8 cellular contexts compared by ENCODE assay signal in the genomic region with DNA sequence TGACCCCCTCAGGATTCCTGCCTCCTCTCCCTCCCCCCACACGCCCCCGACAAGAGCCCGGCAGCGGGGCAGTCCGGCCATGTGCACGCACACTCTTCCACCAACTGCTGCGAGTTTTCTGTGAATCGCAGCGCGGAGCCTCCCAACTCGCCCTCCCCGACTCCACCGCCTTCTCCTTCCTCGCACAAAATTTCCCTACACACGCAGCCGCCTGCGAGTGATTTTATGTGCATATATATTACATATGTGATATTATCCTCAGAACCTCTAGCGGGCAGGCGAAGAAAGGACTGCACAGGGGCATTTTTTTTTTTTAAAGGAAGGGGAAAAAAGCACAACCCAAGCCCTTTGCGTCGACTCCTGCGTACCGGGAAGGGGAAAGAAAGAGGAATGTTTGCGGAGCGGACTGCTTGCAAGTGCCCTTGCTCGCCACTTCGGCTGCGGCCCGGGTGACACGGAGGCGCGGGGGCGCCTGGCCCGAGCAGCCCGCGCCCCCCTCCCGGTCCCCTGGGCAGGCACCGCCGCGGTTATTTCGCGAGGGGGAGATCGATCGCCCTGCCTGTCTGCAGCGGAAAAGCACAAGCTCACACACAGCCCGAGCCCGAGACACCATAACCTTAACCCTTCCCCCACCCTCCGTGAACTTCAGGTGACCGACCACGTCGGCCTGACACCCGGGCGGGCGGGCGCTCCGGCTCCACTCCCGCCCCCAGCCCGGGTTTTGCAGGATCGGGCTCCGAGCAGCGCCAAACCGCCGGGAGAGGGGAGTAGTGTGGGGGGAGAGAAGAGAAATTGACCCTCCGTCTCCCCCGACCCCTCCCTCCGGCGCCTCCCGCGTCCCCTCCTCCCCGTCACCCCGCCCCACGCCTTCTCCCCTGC. TPM values are rescaled to one million over a fixed set of nuclear protein-coding genes. Genes with fewer than 3 reads are reported as not detected.
A peak's percentile ranks its signal among the peaks of the same experiment; 100 is the strongest.
DNase-seq lines count a peak whose midpoint lies in the region; ATAC-seq lines count a peak whose summit lies in the region.

No MANE protein-coding gene starts in this region.

- DNase-seq in D341Med (ENCODE audit: low spot score) (peak; percentile 86), RKO (ENCODE audit: low spot score) (peak; percentile 68), activated gamma-delta T cell treated with Interleukin-2 at 50 U/mL for 16 hours (peak; percentile 67), foreskin melanocyte (peak; percentile 64), neuronal stem cell (ENCODE audit: low spot score) (peak; percentile 57)

- H3K27ac ChIP-seq in neuronal stem cell (replicated peaks; ENCODE audit: low read length) (no peak overlapping the region), temporal lobe (ENCODE audit: low read depth, low read length) (peak overlapping the region; percentile 62)

- H3K4me1 ChIP-seq in neuronal stem cell (ENCODE audit: control insufficient read depth in 2 of 2, insufficient read depth in 1 of 2, low read depth in 1 of 2, low read length in 2 of 2) = peaks cover 6 to 11% of the 10 kb centered on the region in 2 donors

- H3K27me3 ChIP-seq in neuronal stem cell (ENCODE audit: control insufficient read depth in 3 of 3, insufficient read depth in 3 of 3, low read depth in 1 of 3, low read length in 3 of 3) = peaks cover 0 to 14% (median 0%) of the 10 kb centered on the region in 3 experiments

- H2AFZ ChIP-seq in neuronal stem cell (ENCODE audit: low read length) = peak overlapping the region; percentile 86

- peaks cover 0 to 14% of the 10 kb centered on the region in 2 donors for H3K36me3 ChIP-seq in neuronal stem cell (replicated peaks in 1 of 2; ENCODE audit: control insufficient read depth in 2 of 2, insufficient read depth in 2 of 2, low read length in 2 of 2)

- H3K4me2 ChIP-seq in neuronal stem cell (ENCODE audit: insufficient read depth, low read length, poor library complexity, severe bottlenecking) = peak overlapping the region; percentile 77

- no peak overlapping the region for H4K8ac ChIP-seq in neuronal stem cell (ENCODE audit: low read depth, low read length)

- no peaks in the 10 kb centered on the region for H3K9me3 ChIP-seq in neuronal stem cell (replicated peaks in 1 of 2; ENCODE audit: control insufficient read depth in 2 of 2, insufficient read depth in 1 of 2, low read depth in 1 of 2, low read length in 2 of 2)

- H4K91ac ChIP-seq in neuronal stem cell (ENCODE audit: low read depth, low read length, poor library complexity) = no peak overlapping the region

- H3K14ac ChIP-seq in neuronal stem cell (ENCODE audit: low read length) = no peak overlapping the region

- H2BK120ac ChIP-seq in neuronal stem cell (ENCODE audit: low read depth, low read length) = no peak overlapping the region

- no peak overlapping the region for H2BK15ac ChIP-seq in neuronal stem cell (ENCODE audit: low read length)

- no peak overlapping the region for H2BK12ac ChIP-seq in neuronal stem cell (ENCODE audit: low read length)

- no peak overlapping the region for H2BK5ac ChIP-seq in neuronal stem cell (ENCODE audit: low read length)

- H3K4me3 ChIP-seq in neuronal stem cell (ENCODE audit: low read length in 2 of 2) = peak overlapping the region; percentile 91 to 99

- ATAC-seq in GM19452 (IDR thresholded peaks at IDR 0.05; ENCODE audit: unreplicated experiment) = peak; percentile 46
- peak; percentile 27 for ATAC-seq in HG03575 (IDR thresholded peaks at IDR 0.05; ENCODE audit: extremely low read depth, insufficient number of reproducible peaks, low FRiP score, unreplicated experiment)

- peak overlapping the region; percentile 89 for H3K18ac ChIP-seq in neuronal stem cell (ENCODE audit: low read length)

- peak overlapping the region; percentile 80 for H3K23ac ChIP-seq in neuronal stem cell (ENCODE audit: low read depth, low read length, poor library complexity)

- WGBS in neuronal stem cell (ENCODE audit: extremely low coverage in 2 of 2, insufficient read length in 2 of 2, insufficient replicate concordance in 1 of 2), 2 donors = no CpG with 5 or more reads among the region's 72 CpGs

- H3K4ac ChIP-seq in neuronal stem cell (ENCODE audit: low read length) = no peak overlapping the region

- no peak overlapping the region for H2AK5ac ChIP-seq in neuronal stem cell (ENCODE audit: low read depth, low read length)

- H3K9ac ChIP-seq in neuronal stem cell (ENCODE audit: low read depth, low read length, poor library complexity) = peak overlapping the region; percentile 57

- peaks cover 2% of the 10 kb centered on the region for H3K79me1 ChIP-seq in neuronal stem cell (ENCODE audit: low read depth, low read length)

RNA-seq across cellular contexts. Expression of gene ZNF827, which starts 2.2 kb away (rescaled TPM):
- 6.5 TPM for polyA plus RNA-seq in neuronal stem cell (2013, experiment 1 of 2)
- 7.5 TPM for polyA plus RNA-seq in neuronal stem cell (2013, experiment 2 of 2)
- total RNA-seq in temporal lobe = 22.6 TPM
